In the genomic region with DNA sequence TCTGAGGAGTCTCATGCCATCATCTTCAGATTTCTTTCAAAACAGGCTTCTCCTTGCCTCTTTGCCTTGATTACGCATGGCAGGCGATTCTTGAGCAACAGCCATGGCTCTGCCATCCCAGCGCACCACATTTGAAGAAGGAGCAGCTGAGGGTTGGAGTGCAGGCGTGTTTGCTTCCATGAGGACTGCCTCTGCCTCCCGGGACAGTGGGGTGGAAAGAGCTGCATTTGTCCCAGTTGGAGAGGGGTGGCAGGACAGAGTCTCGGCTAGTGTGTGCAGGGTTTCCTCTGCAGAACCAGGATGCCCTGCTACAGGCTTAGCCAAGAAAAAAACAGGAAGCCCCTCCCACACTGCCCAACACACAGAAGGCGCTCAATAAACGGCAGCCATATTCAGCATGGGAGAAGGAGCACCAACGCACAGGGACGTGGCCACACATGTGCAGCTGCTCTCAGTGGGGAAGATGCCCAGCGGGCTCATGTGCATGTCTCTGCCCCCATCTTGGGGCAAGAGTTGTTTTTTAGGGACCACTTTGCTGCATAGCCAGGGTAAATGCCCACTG, we compare ENCODE assay signal across 21 cellular contexts. TPM values are rescaled to one million over a fixed set of nuclear protein-coding genes. Genes with fewer than 3 reads are reported as not detected.
DNase-seq lines count a peak whose midpoint lies in the region; TF ChIP-seq lines count a peak whose summit lies in the region.
"Had no signal": no experiment of that assay in that cellular context is flagged by ENCODE, and none has a peak within 500 bp of the region (broad histone marks: within the 10 kb centered on the region; RNA-seq: fewer than 3 reads in every experiment).

No MANE protein-coding gene starts in this region.

- peak overlapping the region; percentile 46 for H2BK12ac ChIP-seq in neuronal stem cell (ENCODE audit: low read length)

- no peak overlapping the region for H3K4ac ChIP-seq in neuronal stem cell (ENCODE audit: low read length)

- H3K4me3 Mint-ChIP-seq in activated CD4-positive, alpha-beta memory T cell treated with anti-CD3 and anti-CD28 coated beads for 36 hours = no peak overlapping the region
- H3K4me3 Mint-ChIP-seq in activated CD4-positive, alpha-beta memory T cell treated with anti-CD3 and anti-CD28 coated beads, Interleukin-2, amount 10 ng/mL, durations not matched to agents 7 days and 5 days = no peak overlapping the region
- no peak overlapping the region for H3K4me3 Mint-ChIP-seq in Calu3 (ENCODE audit: low read depth, unreplicated experiment)
- H3K4me3 Mint-ChIP-seq: CD8-positive, alpha-beta T cell had no signal

- CTCF ChIA-PET in activated CD4-positive, alpha-beta memory T cell treated with anti-CD3 and anti-CD28 coated beads for 36 hours (lab: Charles Lee) = interaction anchor here (0.8 kb wide), 1 partner anchor 9 kb away, joined by 3 read pairs; no protein-coding TSS in a partner anchor
- CTCF ChIA-PET in activated CD4-positive, alpha-beta memory T cell treated with anti-CD3 and anti-CD28 coated beads, Interleukin-2, amount 10 ng/mL, durations not matched to agents 7 days and 5 days (lab: Charles Lee) = interaction anchor here (0.9 kb wide), 1 partner anchor 18 kb away, joined by 3 read pairs; no protein-coding TSS in a partner anchor
- CTCF ChIA-PET in Calu3 (lab: Charles Lee) = no interaction called here

- H3K18ac ChIP-seq in neuronal stem cell (ENCODE audit: low read length) = peak overlapping the region; percentile 44

- H4K8ac ChIP-seq in neuronal stem cell (ENCODE audit: low read depth, low read length) = no peak overlapping the region

- H3K36me3 Mint-ChIP-seq in activated CD4-positive, alpha-beta memory T cell treated with anti-CD3 and anti-CD28 coated beads for 36 hours = no peaks in the 10 kb centered on the region
- H3K36me3 Mint-ChIP-seq in activated CD4-positive, alpha-beta memory T cell treated with anti-CD3 and anti-CD28 coated beads, Interleukin-2, amount 10 ng/mL, durations not matched to agents 7 days and 5 days (ENCODE audit: low read depth) = peaks cover 3% of the 10 kb centered on the region
- no peaks in the 10 kb centered on the region for H3K36me3 Mint-ChIP-seq in Calu3 (ENCODE audit: insufficient read depth, unreplicated experiment)
- H3K36me3 Mint-ChIP-seq: CD8-positive, alpha-beta T cell had no signal

- H3K36me3 ChIP-seq in neuronal stem cell (replicated peaks in 1 of 2; ENCODE audit: control insufficient read depth in 2 of 2, insufficient read depth in 2 of 2, low read length in 2 of 2) = peaks cover 0 to 2% of the 10 kb centered on the region in 2 donors

- H3K14ac ChIP-seq in neuronal stem cell (ENCODE audit: low read length) = peak overlapping the region; percentile 79

- H3K27me3 ChIP-seq in neuronal stem cell (ENCODE audit: control insufficient read depth in 3 of 3, insufficient read depth in 3 of 3, low read depth in 1 of 3, low read length in 3 of 3) (peaks cover 0 to 5% (median 0%) of the 10 kb centered on the region in 3 experiments), dorsolateral prefrontal cortex (peaks cover 0 to 8% (median 0%) of the 10 kb centered on the region in 45 donors)

- H3K27me3 Mint-ChIP-seq in activated CD4-positive, alpha-beta memory T cell treated with anti-CD3 and anti-CD28 coated beads for 36 hours = no peaks in the 10 kb centered on the region
- no peaks in the 10 kb centered on the region for H3K27me3 Mint-ChIP-seq in activated CD4-positive, alpha-beta memory T cell treated with anti-CD3 and anti-CD28 coated beads, Interleukin-2, amount 10 ng/mL, durations not matched to agents 7 days and 5 days
- H3K27me3 Mint-ChIP-seq in Calu3 (ENCODE audit: unreplicated experiment) = no peaks in the 10 kb centered on the region

- peak overlapping the region; percentile 5 for H3K27ac Mint-ChIP-seq in activated CD4-positive, alpha-beta memory T cell treated with anti-CD3 and anti-CD28 coated beads for 36 hours
- no peak overlapping the region for H3K27ac Mint-ChIP-seq in activated CD4-positive, alpha-beta memory T cell treated with anti-CD3 and anti-CD28 coated beads, Interleukin-2, amount 10 ng/mL, durations not matched to agents 7 days and 5 days
- no peak overlapping the region for H3K27ac Mint-ChIP-seq in Calu3 (ENCODE audit: unreplicated experiment)
- H3K27ac Mint-ChIP-seq: CD8-positive, alpha-beta T cell had no signal

- no peaks in the 10 kb centered on the region for H3K79me1 ChIP-seq in neuronal stem cell (ENCODE audit: low read depth, low read length)

- no peak overlapping the region for H3K9ac ChIP-seq in neuronal stem cell (ENCODE audit: low read depth, low read length, poor library complexity)

- intact Hi-C loops in activated CD4-positive, alpha-beta memory T cell treated with anti-CD3 and anti-CD28 coated beads for 36 hours (cut with micrococcal nuclease) = no loop called here
- intact Hi-C loops in Calu3 (cut with micrococcal nuclease; ENCODE audit: unreplicated experiment) (no loop called here), dorsolateral prefrontal cortex (cut with DNase I) (no loop called here)

- peak overlapping the region; percentile 12 for H2BK5ac ChIP-seq in neuronal stem cell (ENCODE audit: low read length)

- no peak overlapping the region for H2BK15ac ChIP-seq in neuronal stem cell (ENCODE audit: low read length)

- no peak overlapping the region for H2AFZ ChIP-seq in neuronal stem cell (ENCODE audit: low read length)

- H2BK120ac ChIP-seq in neuronal stem cell (ENCODE audit: low read depth, low read length) = peak overlapping the region; percentile 34

- no peak overlapping the region for H2AK5ac ChIP-seq in neuronal stem cell (ENCODE audit: low read depth, low read length)

- H3K4me2 ChIP-seq in neuronal stem cell (ENCODE audit: insufficient read depth, low read length, poor library complexity, severe bottlenecking) = no peak overlapping the region

- H3K27ac ChIP-seq in neuronal stem cell (replicated peaks; ENCODE audit: low read length) = no peak overlapping the region
- no peak overlapping the region for H3K27ac ChIP-seq in dorsolateral prefrontal cortex
- H3K27ac ChIP-seq: RWPE1 had no signal

- no peaks in the 10 kb centered on the region for H3K4me1 ChIP-seq in neuronal stem cell (ENCODE audit: control insufficient read depth in 2 of 2, insufficient read depth in 1 of 2, low read depth in 1 of 2, low read length in 2 of 2)

- H3K4me1 Mint-ChIP-seq in activated CD4-positive, alpha-beta memory T cell treated with anti-CD3 and anti-CD28 coated beads for 36 hours (ENCODE audit: low read depth) = peaks cover 65% of the 10 kb centered on the region
- peaks cover 61% of the 10 kb centered on the region for H3K4me1 Mint-ChIP-seq in activated CD4-positive, alpha-beta memory T cell treated with anti-CD3 and anti-CD28 coated beads, Interleukin-2, amount 10 ng/mL, durations not matched to agents 7 days and 5 days
- peaks cover 13% of the 10 kb centered on the region for H3K4me1 Mint-ChIP-seq in Calu3 (ENCODE audit: low read depth, unreplicated experiment)

- no peak for TF ChIP-seq CTCF in Calu3 (IDR thresholded peaks at IDR 0.05; ENCODE audit: unreplicated experiment)
- TF ChIP-seq CTCF in dorsolateral prefrontal cortex (IDR thresholded peaks at IDR 0.05 in 54 of 56, conservative IDR thresholded peaks at IDR 0.05 in 2 of 56; ENCODE audit: low read depth in 1 of 56, partially characterized antibody in 56 of 56) = no peak

- no peak overlapping the region for H3K23ac ChIP-seq in neuronal stem cell (ENCODE audit: low read depth, low read length, poor library complexity)

- POLR2A ChIA-PET in activated CD4-positive, alpha-beta memory T cell treated with anti-CD3 and anti-CD28 coated beads for 36 hours (lab: Charles Lee) = no interaction called here
- POLR2A ChIA-PET in activated CD4-positive, alpha-beta memory T cell treated with anti-CD3 and anti-CD28 coated beads, Interleukin-2, amount 10 ng/mL, durations not matched to agents 7 days and 5 days (lab: Charles Lee) = no interaction called here

- H3K4me3 ChIP-seq in neuronal stem cell (ENCODE audit: low read length in 2 of 2) = no peak overlapping the region
- no peak overlapping the region for H3K4me3 ChIP-seq in dorsolateral prefrontal cortex

- no CpG with 5 or more reads among the region's 11 CpGs for WGBS in neuronal stem cell (ENCODE audit: extremely low coverage in 2 of 2, insufficient read length in 2 of 2, insufficient replicate concordance in 1 of 2), 2 donors

- no peak for DNase-seq in activated CD4-positive, alpha-beta memory T cell treated with anti-CD3 and anti-CD28 coated beads for 36 hours
- DNase-seq in activated CD4-positive, alpha-beta memory T cell treated with anti-CD3 and anti-CD28 coated beads, Interleukin-2, amount 10 ng/mL, durations not matched to agents 7 days and 5 days = no peak
- DNase-seq in NCI-H146 (lab: John Stamatoyannopoulos, UW) (peak; percentile 58), neuronal stem cell (ENCODE audit: low spot score) (no peak), Calu3 (no peak), NCI-H69 (lab: John Stamatoyannopoulos, UW) (no peak), dorsolateral prefrontal cortex (no peak)
- DNase-seq: C1 segment of cervical spinal cord; CD8-positive, alpha-beta T cell; DND-41; Karpas-422; NCI-H1092 treated with DMSO at 0.1 percent for 48 hours; NCI-H1436; NCI-H1930; NCI-H446; NCI-H524 treated with DMSO at 0.1 percent for 48 hours; SHP77; T-helper 1 cell had no signal

- H3K9me3 Mint-ChIP-seq in activated CD4-positive, alpha-beta memory T cell treated with anti-CD3 and anti-CD28 coated beads for 36 hours = no peaks in the 10 kb centered on the region
- peaks cover 2% of the 10 kb centered on the region for H3K9me3 Mint-ChIP-seq in activated CD4-positive, alpha-beta memory T cell treated with anti-CD3 and anti-CD28 coated beads, Interleukin-2, amount 10 ng/mL, durations not matched to agents 7 days and 5 days
- H3K9me3 Mint-ChIP-seq in Calu3 (ENCODE audit: low read depth, unreplicated experiment) = no peaks in the 10 kb centered on the region
- H3K9me3 Mint-ChIP-seq: CD8-positive, alpha-beta T cell had no signal

- H4K91ac ChIP-seq in neuronal stem cell (ENCODE audit: low read depth, low read length, poor library complexity) = no peak overlapping the region

- no TSS peak for BruUV-seq in Calu3 (replicated peaks; lab: Mats Ljungman, UMichigan)

- H3K9me3 ChIP-seq in neuronal stem cell (replicated peaks in 1 of 2; ENCODE audit: control insufficient read depth in 2 of 2, insufficient read depth in 1 of 2, low read depth in 1 of 2, low read length in 2 of 2) = peaks cover 0 to 7% of the 10 kb centered on the region in 2 donors

RNA-seq across cellular contexts. Expression of a gene that starts 36.6 kb away (rescaled TPM):
- 100 to 1,000 TPM; 689 to 705 TPM for total RNA-seq in activated CD4-positive, alpha-beta memory T cell treated with anti-CD3 and anti-CD28 coated beads for 36 hours
- total RNA-seq in activated CD4-positive, alpha-beta memory T cell treated with anti-CD3 and anti-CD28 coated beads, Interleukin-2, amount 10 ng/mL, durations not matched to agents 7 days and 5 days = 100 to 1,000 TPM; 171 to 178 TPM
- polyA plus RNA-seq in neuronal stem cell (2013, experiment 1 of 2) = 0.42 TPM
- 0.48 TPM for polyA plus RNA-seq in neuronal stem cell (2013, experiment 2 of 2)
- total RNA-seq in Calu3 (2022) (not detected in 2 replicates), dorsolateral prefrontal cortex (1 to 10 TPM in 12 of 120 experiments, under 1 TPM in 58, not detected in 50; 0.07 to 2.2 (median 0.44) TPM)
- total RNA-seq: HT-29 had no signal
- polyA plus RNA-seq: AG04450 had no signal

Comparison
In these comparisons a context has a peak if more than half of its experiments do, and no peak if none do; other contexts are left out.
1. RNA of a gene that starts 36.6 kb away (total RNA-seq): 689 to 705 TPM in activated CD4-positive, alpha-beta memory T cell treated with anti-CD3 and anti-CD28 coated beads for 36 hours and 171 to 178 TPM in activated CD4-positive, alpha-beta memory T cell treated with anti-CD3 and anti-CD28 coated beads, Interleukin-2, amount 10 ng/mL, durations not matched to agents 7 days and 5 days; 0.07 to 2.2 TPM in dorsolateral prefrontal cortex and not detected in Calu3; every median in the first group is over 10 times any median in the second.